ENCODE assay signal across 10 cellular contexts in genomic region chr2:96772903-96773675, GRCh38. TPM values are rescaled to one million over a fixed set of nuclear protein-coding genes. Genes with fewer than 3 reads are reported as not detected.
DNase-seq lines count a peak whose midpoint lies in the region; ATAC-seq and TF ChIP-seq lines count a peak whose summit lies in the region.
"Had no signal": no experiment of that assay in that cellular context is flagged by ENCODE, and none has a peak within 500 bp of the region (broad histone marks: within the 10 kb centered on the region; RNA-seq: fewer than 3 reads in every experiment).

No MANE protein-coding gene starts in this region.

- peaks cover 37% of the 10 kb centered on the region for H3K4me1 ChIP-seq in Karpas-422 (ENCODE audit: low read length)
- H3K4me1 ChIP-seq in colonic mucosa: peaks cover 32% of the 10 kb centered on the region

- H3K27me3 ChIP-seq in Karpas-422 (ENCODE audit: low read length) (no peaks in the 10 kb centered on the region), colonic mucosa (no peaks in the 10 kb centered on the region), MG63 (no peaks in the 10 kb centered on the region)

- H3K9ac ChIP-seq in Karpas-422 (ENCODE audit: low read length) (peak overlapping the region; percentile 57), colonic mucosa (ENCODE audit: low read depth in 2 of 2, low read length in 2 of 2) (peak overlapping the region; percentile 18 to 51)

- no peak for ATAC-seq in GM19455 (IDR thresholded peaks at IDR 0.05; ENCODE audit: unreplicated experiment)

- H4K20me1 ChIP-seq in Karpas-422 (ENCODE audit: insufficient read depth, low read depth, low read length): no peaks in the 10 kb centered on the region

- intact Hi-C loops in colonic mucosa (cut with DNase I): no loop called here

- no peak overlapping the region for H2AFZ ChIP-seq in Karpas-422 (ENCODE audit: low read length)

- peak overlapping the region; percentile 47; the same call in 1 of the 2 replicates for H3K4me3 ChIP-seq in Karpas-422 (ENCODE audit: low read length)
- H3K4me3 ChIP-seq in colonic mucosa: no peak overlapping the region
- no peak overlapping the region for H3K4me3 ChIP-seq in MG63

- no peaks in the 10 kb centered on the region for H3K9me2 ChIP-seq in Karpas-422 (replicated peaks; ENCODE audit: insufficient read depth, low read length)

- peak; percentile 48 for DNase-seq in stimulated activated CD4-positive, alpha-beta T cell treated with anti-CD3 and anti-CD28 coated beads, Interleukin-15, amount 100 ng/mL, for 24 hours
- DNase-seq in stimulated activated CD4-positive, alpha-beta T cell treated with anti-CD3 and anti-CD28 coated beads, Interleukin-2, amount 100 ng/mL, for 48 hours: no peak
- DNase-seq in Karpas-422: no peak
- DNase-seq in colonic mucosa: no peak
- DNase-seq in MG63: no peak
- no peak for DNase-seq in NCI-H524 (lab: John Stamatoyannopoulos, UW)
- DNase-seq in H4 (ENCODE audit: low spot score): no peak
- DNase-seq: NCI-H1417 treated with DMSO at 0.1 percent for 48 hours had no signal

- peaks cover 13% of the 10 kb centered on the region; the same call in 1 of the 2 replicates for H3K79me2 ChIP-seq in Karpas-422 (ENCODE audit: low read length)

- no peak for TF ChIP-seq CTCF in colonic mucosa (IDR thresholded peaks at IDR 0.05)

- H3K9me3 ChIP-seq in Karpas-422 (ENCODE audit: low read length): no peaks in the 10 kb centered on the region
- H3K9me3 ChIP-seq in colonic mucosa: no peaks in the 10 kb centered on the region
- H3K9me3 ChIP-seq in MG63: no peaks in the 10 kb centered on the region
- H3K9me3 ChIP-seq: lower lobe of right lung had no signal

- H3K27ac ChIP-seq in Karpas-422 (ENCODE audit: low read length): peak overlapping the region; percentile 46
- H3K27ac ChIP-seq in colonic mucosa: peak overlapping the region; percentile 37

- no peaks in the 10 kb centered on the region for H3K36me3 ChIP-seq in Karpas-422 (ENCODE audit: insufficient read depth, low read length)
- no peaks in the 10 kb centered on the region for H3K36me3 ChIP-seq in colonic mucosa
- H3K36me3 ChIP-seq in MG63: no peaks in the 10 kb centered on the region
- H3K36me3 ChIP-seq: lower lobe of right lung had no signal

- H3K4me2 ChIP-seq in Karpas-422 (ENCODE audit: low read depth, low read length, poor library complexity, severe bottlenecking): peak overlapping the region; percentile 90

RNA-seq across cellular contexts. Expression of gene CNNM4, which starts 12.4 kb away (rescaled TPM):
- total RNA-seq in Karpas-422 (2014; rRNA removed; shearing (Covaris generic); ENCODE audit: low replicate concordance): 5.6 and 6.4 TPM in 2 replicates
- total RNA-seq in colonic mucosa: 100 to 1,000 TPM in 1 of 2 donors, 10 to 100 TPM in 1; 80.4 to 190 TPM
- total RNA-seq in MG63 (2014; rRNA removed; shearing (Covaris generic); ENCODE audit: low replicate concordance): 1.8 and 3.9 TPM in 2 replicates
- total RNA-seq in H4 (2014; rRNA removed; shearing (Covaris generic)): 3.0 and 3.4 TPM in 2 replicates

RNA-seq across cellular contexts. Expression of gene LMAN2L, which starts 33.2 kb away (rescaled TPM):
- total RNA-seq in Karpas-422 (2014; rRNA removed; shearing (Covaris generic); ENCODE audit: low replicate concordance): 6.3 and 23.5 TPM in 2 replicates
- 10 to 100 TPM; 13.5 to 24.7 TPM for total RNA-seq in colonic mucosa
- total RNA-seq in MG63 (2014; rRNA removed; shearing (Covaris generic); ENCODE audit: low replicate concordance): 28.5 and 32.0 TPM in 2 replicates
- total RNA-seq in H4 (2014; rRNA removed; shearing (Covaris generic)): 35.5 and 38.2 TPM in 2 replicates

RNA-seq across cellular contexts. Expression of gene CNNM3, which starts 43.0 kb away (rescaled TPM):
- 7.0 and 7.9 TPM in 2 replicates for total RNA-seq in Karpas-422 (2014; rRNA removed; shearing (Covaris generic); ENCODE audit: low replicate concordance)
- total RNA-seq in colonic mucosa: 10 to 100 TPM; 24.4 to 33.0 TPM
- 7.1 and 8.5 TPM in 2 replicates for total RNA-seq in MG63 (2014; rRNA removed; shearing (Covaris generic); ENCODE audit: low replicate concordance)
- total RNA-seq in H4 (2014; rRNA removed; shearing (Covaris generic)): 3.4 and 3.5 TPM in 2 replicates

Comparison
In these comparisons a context has a peak if more than half of its experiments do, and no peak if none do; other contexts are left out.
1. RNA of gene CNNM4, which starts 12.4 kb away (total RNA-seq): 80.4 to 190 TPM in colonic mucosa; 5.6 to 6.4 TPM in Karpas-422, 3.0 to 3.4 TPM in H4 and 1.8 to 3.9 TPM in MG63; every median in the first group is over 10 times any median in the second.